ENCODE assay signal across 12 cellular contexts in the genomic region with DNA sequence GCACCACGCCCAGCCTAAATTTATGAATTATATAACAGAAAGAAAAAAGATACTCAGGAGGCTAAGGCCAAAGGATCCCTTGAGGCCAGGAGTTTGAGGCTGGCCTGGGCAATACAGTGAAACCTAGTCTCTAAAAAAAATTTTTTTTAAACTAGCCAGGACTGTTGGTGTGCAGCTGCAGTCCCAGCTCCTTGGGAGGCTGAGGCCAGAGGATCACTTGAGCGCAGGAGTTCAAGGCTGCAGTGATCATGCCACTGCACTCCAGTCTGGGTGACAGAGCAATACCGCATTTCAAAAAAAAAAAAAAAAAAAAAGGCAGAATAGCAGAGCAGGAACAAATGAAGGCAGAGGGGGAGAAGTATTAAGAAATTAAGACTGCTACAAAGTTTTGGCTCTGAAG.
"Had no signal": no experiment of that assay in that cellular context is flagged by ENCODE, and none has a peak within 500 bp of the region (broad histone marks: within the 10 kb centered on the region; RNA-seq: fewer than 3 reads in every experiment).

No MANE protein-coding gene starts in this region.

- FAIRE-seq: endothelial cell of umbilical vein had no signal

- DNase-seq: activated gamma-delta T cell treated with Interleukin-2 at 50 U/mL for 16 hours; caudate nucleus; colonic mucosa; effector CD4-positive, alpha-beta T cell; foreskin keratinocyte; mammary epithelial cell; naive thymus-derived CD8-positive, alpha-beta T cell; sigmoid colon; stimulated activated CD4-positive, alpha-beta T cell treated with anti-CD3 and anti-CD28 coated beads, Interleukin-4, amount 100 ng/mL, for 1 hour; upper lobe of left lung had no signal

- H3K36me3 ChIP-seq: colonic mucosa, sigmoid colon, upper lobe of left lung had no signal

- H3K27ac ChIP-seq: colonic mucosa, foreskin keratinocyte, sigmoid colon, upper lobe of left lung, VCaP had no signal

- H3K9me3 Mint-ChIP-seq: naive thymus-derived CD8-positive, alpha-beta T cell had no signal

- H3K4me3 ChIP-seq: colonic mucosa, sigmoid colon, upper lobe of left lung had no signal

- H3K27me3 ChIP-seq: colonic mucosa, foreskin keratinocyte, sigmoid colon, upper lobe of left lung had no signal

- H3K27me3 Mint-ChIP-seq: naive thymus-derived CD8-positive, alpha-beta T cell had no signal

- H3K9me3 ChIP-seq: colonic mucosa, sigmoid colon, upper lobe of left lung had no signal

- ATAC-seq: foreskin keratinocyte; naive thymus-derived CD8-positive, alpha-beta T cell had no signal
